Comparison of ENCODE assay signal across 17 cellular contexts in the genomic region with DNA sequence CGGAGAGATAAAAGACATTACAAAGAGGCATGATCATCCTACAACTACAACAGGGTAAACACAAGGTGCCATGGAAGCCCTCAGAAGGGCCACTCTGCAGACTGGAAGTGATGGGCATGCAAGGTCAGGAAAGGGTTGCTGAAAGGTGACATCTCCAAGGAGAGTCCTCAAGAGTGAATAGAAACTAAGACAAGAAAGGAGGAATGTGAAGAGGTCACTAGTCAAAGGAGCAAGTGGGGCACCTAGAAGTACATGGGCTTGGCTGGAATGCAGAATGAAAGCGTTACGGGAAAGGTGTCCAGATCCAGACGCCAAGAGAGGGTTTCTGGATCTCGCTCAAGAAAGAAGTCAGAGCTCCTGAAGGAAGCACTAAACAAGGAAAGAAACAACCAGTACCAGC.
DNase-seq lines count a peak whose midpoint lies in the region; ATAC-seq and TF ChIP-seq lines count a peak whose summit lies in the region.
"Had no signal": no experiment of that assay in that cellular context is flagged by ENCODE, and none has a peak within 500 bp of the region (broad histone marks: within the 10 kb centered on the region; RNA-seq: fewer than 3 reads in every experiment).

No MANE protein-coding gene starts in this region.

- H3K14ac ChIP-seq in neuronal stem cell (ENCODE audit: low read length): no peak overlapping the region

- TF ChIP-seq CTCF in MCF 10A (IDR thresholded peaks at IDR 0.05; ENCODE audit: unreplicated experiment) (no peak), breast epithelium (IDR thresholded peaks at IDR 0.05) (no peak), lung (IDR thresholded peaks at IDR 0.05; ENCODE audit: control extremely low read depth, extremely low read depth) (no peak), upper lobe of right lung (IDR thresholded peaks at IDR 0.05) (no peak), dorsolateral prefrontal cortex (IDR thresholded peaks at IDR 0.05 in 54 of 56, conservative IDR thresholded peaks at IDR 0.05 in 2 of 56; ENCODE audit: low read depth in 1 of 56, partially characterized antibody in 56 of 56) (no peak)

- no peak overlapping the region for H3K4me3 Mint-ChIP-seq in MCF 10A (ENCODE audit: unreplicated experiment)
- H3K4me3 Mint-ChIP-seq: CD4-positive, alpha-beta T cell had no signal

- H3K27me3 Mint-ChIP-seq in MCF 10A (ENCODE audit: insufficient read depth, unreplicated experiment): no peaks in the 10 kb centered on the region
- H3K27me3 Mint-ChIP-seq: CD4-positive, alpha-beta T cell had no signal

- H2BK120ac ChIP-seq in neuronal stem cell (ENCODE audit: low read depth, low read length): no peak overlapping the region

- H3K4me1 Mint-ChIP-seq in MCF 10A (ENCODE audit: insufficient read depth, unreplicated experiment): no peaks in the 10 kb centered on the region

- no peak overlapping the region for H2AFZ ChIP-seq in neuronal stem cell (ENCODE audit: low read length)

- H3K23ac ChIP-seq in neuronal stem cell (ENCODE audit: low read depth, low read length, poor library complexity): no peak overlapping the region

- H3K27ac Mint-ChIP-seq in MCF 10A (ENCODE audit: low read depth, unreplicated experiment): peak overlapping the region; percentile 20
- H3K27ac Mint-ChIP-seq: CD4-positive, alpha-beta T cell had no signal

- no peaks in the 10 kb centered on the region for H3K36me3 ChIP-seq in breast epithelium
- H3K36me3 ChIP-seq in lung (ENCODE audit: control insufficient read depth in 2 of 2, insufficient read depth in 2 of 2, low read length in 2 of 2): no peaks in the 10 kb centered on the region
- H3K36me3 ChIP-seq in upper lobe of right lung: no peaks in the 10 kb centered on the region
- no peaks in the 10 kb centered on the region for H3K36me3 ChIP-seq in neuronal stem cell (replicated peaks in 1 of 2; ENCODE audit: control insufficient read depth in 2 of 2, insufficient read depth in 2 of 2, low read length in 2 of 2)

- ATAC-seq in lung (ENCODE audit: insufficient read depth, low FRiP score) (peak; percentile 79), upper lobe of right lung (peak; percentile 94)
- ATAC-seq: A549 had no signal

- no peaks in the 10 kb centered on the region for H3K27me3 ChIP-seq in breast epithelium
- no peaks in the 10 kb centered on the region for H3K27me3 ChIP-seq in lung (ENCODE audit: control insufficient read depth, insufficient read depth)
- H3K27me3 ChIP-seq in upper lobe of right lung: no peaks in the 10 kb centered on the region
- H3K27me3 ChIP-seq in neuronal stem cell (ENCODE audit: control insufficient read depth in 3 of 3, insufficient read depth in 3 of 3, low read depth in 1 of 3, low read length in 3 of 3): no peaks in the 10 kb centered on the region
- H3K27me3 ChIP-seq in dorsolateral prefrontal cortex: no peaks in the 10 kb centered on the region

- no peak overlapping the region for H2BK15ac ChIP-seq in neuronal stem cell (ENCODE audit: low read length)

- no peaks in the 10 kb centered on the region for H3K4me1 ChIP-seq in breast epithelium
- peaks cover 0 to 3% of the 10 kb centered on the region in 2 donors for H3K4me1 ChIP-seq in lung (ENCODE audit: control insufficient read depth in 2 of 2, insufficient read depth in 2 of 2, low read length in 2 of 2)
- H3K4me1 ChIP-seq in upper lobe of right lung: no peaks in the 10 kb centered on the region
- H3K4me1 ChIP-seq in neuronal stem cell (ENCODE audit: control insufficient read depth in 2 of 2, insufficient read depth in 1 of 2, low read depth in 1 of 2, low read length in 2 of 2): no peaks in the 10 kb centered on the region

- H3K18ac ChIP-seq in neuronal stem cell (ENCODE audit: low read length): no peak overlapping the region

- H3K36me3 Mint-ChIP-seq in MCF 10A (ENCODE audit: insufficient read depth, unreplicated experiment): peaks cover 5% of the 10 kb centered on the region

- no peak overlapping the region for H3K4ac ChIP-seq in neuronal stem cell (ENCODE audit: low read length)

- no TSS peak for BruUV-seq in MCF 10A (replicated peaks; lab: Mats Ljungman, UMichigan)

- H3K9ac ChIP-seq in neuronal stem cell (ENCODE audit: low read depth, low read length, poor library complexity): no peak overlapping the region

- no peak overlapping the region for H2BK5ac ChIP-seq in neuronal stem cell (ENCODE audit: low read length)

- WGBS in lung, 2 donors: 75 to 96% methylated on average over 5 of the region's 5 CpGs
- no CpG with 5 or more reads among the region's 5 CpGs for WGBS in neuronal stem cell (ENCODE audit: extremely low coverage in 2 of 2, insufficient read length in 2 of 2, insufficient replicate concordance in 1 of 2), 2 donors

- CTCF ChIA-PET in MCF 10A (lab: Yijun Ruan, JAX): no interaction called here

- intact Hi-C loops in MCF 10A (cut with micrococcal nuclease) (no loop called here), breast epithelium (cut with DNase I; ENCODE audit: low total_unique reads) (no loop called here), upper lobe of right lung (cut with DNase I) (no loop called here), dorsolateral prefrontal cortex (cut with DNase I) (no loop called here)

- H3K9me3 ChIP-seq in breast epithelium: peaks cover 3 to 15% of the 10 kb centered on the region in 2 donors
- H3K9me3 ChIP-seq in lung (ENCODE audit: control insufficient read depth in 2 of 2, insufficient read depth in 1 of 2, low read length in 1 of 2): peaks cover 0 to 2% of the 10 kb centered on the region in 2 donors
- no peaks in the 10 kb centered on the region for H3K9me3 ChIP-seq in upper lobe of right lung
- H3K9me3 ChIP-seq in neuronal stem cell (replicated peaks in 1 of 2; ENCODE audit: control insufficient read depth in 2 of 2, insufficient read depth in 1 of 2, low read depth in 1 of 2, low read length in 2 of 2): no peaks in the 10 kb centered on the region
- H3K9me3 ChIP-seq: A549, Caco-2 had no signal

- no peaks in the 10 kb centered on the region for H3K79me1 ChIP-seq in neuronal stem cell (ENCODE audit: low read depth, low read length)

- H2AK5ac ChIP-seq in neuronal stem cell (ENCODE audit: low read depth, low read length): no peak overlapping the region

- H3K4me3 ChIP-seq in breast epithelium (no peak overlapping the region), lung (no peak overlapping the region), upper lobe of right lung (no peak overlapping the region), neuronal stem cell (ENCODE audit: low read length in 2 of 2) (no peak overlapping the region), dorsolateral prefrontal cortex (no peak overlapping the region)
- H3K4me3 ChIP-seq: A549 had no signal

- POLR2A ChIA-PET in MCF 10A (lab: Yijun Ruan, JAX): no interaction called here

- H4K8ac ChIP-seq in neuronal stem cell (ENCODE audit: low read depth, low read length): no peak overlapping the region

- no peak overlapping the region for H3K4me2 ChIP-seq in neuronal stem cell (ENCODE audit: insufficient read depth, low read length, poor library complexity, severe bottlenecking)
- H3K4me2 ChIP-seq: A549 had no signal

- H4K91ac ChIP-seq in neuronal stem cell (ENCODE audit: low read depth, low read length, poor library complexity): no peak overlapping the region

- no peak overlapping the region for H2BK12ac ChIP-seq in neuronal stem cell (ENCODE audit: low read length)

- H3K9me3 Mint-ChIP-seq in MCF 10A (ENCODE audit: unreplicated experiment): peaks cover 10% of the 10 kb centered on the region

- no peak for DNase-seq in MCF 10A (ENCODE audit: unreplicated experiment)
- no peak for DNase-seq in breast epithelium (ENCODE audit: low spot score in 2 of 2)
- DNase-seq in lung (ENCODE audit: low spot score): peak; percentile 49
- DNase-seq in upper lobe of right lung: no peak
- no peak for DNase-seq in DMS53 (lab: John Stamatoyannopoulos, UW)
- DNase-seq in neuronal stem cell (ENCODE audit: low spot score): no peak
- no peak for DNase-seq in dorsolateral prefrontal cortex
- DNase-seq: AML-193; Caco-2; CD4-positive, alpha-beta T cell; DMS79; GF-D8; HCEC 1CT had no signal

- H3K27ac ChIP-seq in breast epithelium (no peak overlapping the region), lung (ENCODE audit: low read depth in 1 of 2, low read length in 1 of 2) (no peak overlapping the region), upper lobe of right lung (no peak overlapping the region), neuronal stem cell (replicated peaks; ENCODE audit: low read length) (no peak overlapping the region), dorsolateral prefrontal cortex (no peak overlapping the region)
- H3K27ac ChIP-seq: 22Rv1, A549, C4-2B, HL-60 had no signal

- no peak for TF ChIP-seq POLR2A in breast epithelium (IDR thresholded peaks at IDR 0.05)
